35 cellular contexts compared by ENCODE assay signal in genomic region chr1:229825042-229825441, GRCh38.
DNase-seq lines count a peak whose midpoint lies in the region; ATAC-seq, FAIRE-seq and TF ChIP-seq lines count a peak whose summit lies in the region.
"Had no signal": no experiment of that assay in that cellular context is flagged by ENCODE, and none has a peak within 500 bp of the region (broad histone marks: within the 10 kb centered on the region; RNA-seq: fewer than 3 reads in every experiment).

No MANE protein-coding gene starts in this region.

- H3K27ac ChIP-seq in neural progenitor cell (no peak overlapping the region), SK-N-SH (ENCODE audit: low read depth in 2 of 2, low read length in 1 of 2) (no peak overlapping the region)
- H3K27ac ChIP-seq: 22Rv1; A549; BLaER1; BLaER1 treated with 17β-estradiol and CSF1 and Interleukin-3, amounts not matched to agents 10 nM and 100 nM; C4-2B had no signal

- no peaks in the 10 kb centered on the region for H3K9me3 ChIP-seq in neural progenitor cell (ENCODE audit: low read depth)
- H3K9me3 ChIP-seq in SK-N-SH: no peaks in the 10 kb centered on the region
- H3K9me3 ChIP-seq: A549, BE2C, Caco-2 had no signal

- WGBS in SK-N-SH (ENCODE audit: low lambda C conversion rate): 8% methylated on average over 2 of the region's 2 CpGs

- H3K36me3 ChIP-seq in neural progenitor cell (no peaks in the 10 kb centered on the region), SK-N-SH (replicated peaks in 1 of 2; ENCODE audit: control insufficient read depth in 1 of 2, insufficient read depth in 2 of 2, low read length in 1 of 2) (no peaks in the 10 kb centered on the region)
- H3K36me3 ChIP-seq: BE2C; BLaER1; BLaER1 treated with 17β-estradiol and CSF1 and Interleukin-3, amounts not matched to agents 10 nM and 100 nM had no signal

- TF ChIP-seq EP300 in SK-N-SH (IDR thresholded peaks at IDR 0.05; ENCODE audit: borderline replicate concordance in 1 of 2, low read depth in 1 of 2, low read length in 1 of 2): no peak

- no peaks in the 10 kb centered on the region for H3K4me1 Mint-ChIP-seq in WTC11
- H3K4me1 Mint-ChIP-seq in neural progenitor cell: no peaks in the 10 kb centered on the region
- H3K4me1 Mint-ChIP-seq: B cell; CD14-positive monocyte; CD4-positive, alpha-beta memory T cell; CD4-positive, CD25-positive, alpha-beta regulatory T cell; CD8-positive, alpha-beta memory T cell had no signal

- peak; percentile 53 for FAIRE-seq in TTC549 (lab: Jason Lieb, UNC)
- FAIRE-seq: A204.1, A549, D721Med had no signal

- H3K4me3 Mint-ChIP-seq in WTC11 (no peak overlapping the region), neural progenitor cell (no peak overlapping the region)
- H3K4me3 Mint-ChIP-seq: B cell; CD14-positive monocyte; CD4-positive, alpha-beta memory T cell; CD4-positive, alpha-beta T cell; CD4-positive, CD25-positive, alpha-beta regulatory T cell; CD8-positive, alpha-beta memory T cell; CD8-positive, alpha-beta T cell had no signal

- H3K27me3 ChIP-seq in neural progenitor cell (no peaks in the 10 kb centered on the region), SK-N-SH (ENCODE audit: insufficient read depth) (no peaks in the 10 kb centered on the region)
- H3K27me3 ChIP-seq: BE2C; BLaER1; BLaER1 treated with 17β-estradiol and CSF1 and Interleukin-3, amounts not matched to agents 10 nM and 100 nM had no signal

- ATAC-seq in WTC11: no peak
- ATAC-seq: A549; CD8-positive, alpha-beta T cell had no signal

- no peaks in the 10 kb centered on the region; the same call in 1 of the 2 replicates for H3K27me3 Mint-ChIP-seq in WTC11 (ENCODE audit: low read depth)
- H3K27me3 Mint-ChIP-seq in neural progenitor cell (ENCODE audit: insufficient read depth, low read depth): peaks cover 4% of the 10 kb centered on the region

- no peak for TF ChIP-seq CTCF in WTC11 (IDR thresholded peaks at IDR 0.05)
- no peak for TF ChIP-seq CTCF in neural progenitor cell (IDR thresholded peaks at IDR 0.05)
- no peak for TF ChIP-seq CTCF in SK-N-SH (IDR thresholded peaks at IDR 0.05)

- no peak overlapping the region for H3K9ac ChIP-seq in neural progenitor cell
- H3K9ac ChIP-seq in SK-N-SH: no peak overlapping the region
- H3K9ac ChIP-seq: BLaER1; BLaER1 treated with 17β-estradiol and CSF1 and Interleukin-3, amounts not matched to agents 10 nM and 100 nM had no signal

- H3K4me3 ChIP-seq in neural progenitor cell (no peak overlapping the region), SK-N-SH (ENCODE audit: low read depth in 2 of 2, low read length in 1 of 2) (no peak overlapping the region)
- H3K4me3 ChIP-seq: A549; BLaER1; BLaER1 treated with 17β-estradiol and CSF1 and Interleukin-3, amounts not matched to agents 10 nM and 100 nM had no signal

- H3K4me2 ChIP-seq in neural progenitor cell (no peak overlapping the region), SK-N-SH (no peak overlapping the region)
- H3K4me2 ChIP-seq: A549; BLaER1; BLaER1 treated with 17β-estradiol and CSF1 and Interleukin-3, amounts not matched to agents 10 nM and 100 nM had no signal

- no peak for DNase-seq in WTC11 (ENCODE audit: low spot score)
- no peak for DNase-seq in neural progenitor cell (ENCODE audit: low spot score)
- DNase-seq in stimulated activated CD4-positive, alpha-beta T cell treated with anti-CD3 and anti-CD28 coated beads, Interleukin-1b, Interleukin-23, amount 100 ng/mL, for 48 hours: no peak
- DNase-seq in SK-N-SH: no peak
- no peak for DNase-seq in superior temporal gyrus (ENCODE audit: extremely low spot score)
- DNase-seq: 8988T; ACHN; AML-193; BE2C; C1 segment of cervical spinal cord; Caco-2; Calu3; CD4-positive, alpha-beta memory T cell; CD4-positive, alpha-beta T cell; CD4-positive, CD25-positive, alpha-beta regulatory T cell; CD8-positive, alpha-beta memory T cell; CD8-positive, alpha-beta T cell; COR-L47; DMS 273 treated with DMSO at 0.1 percent for 48 hours; DMS153; DMS53; DMS79; DMS79 treated with DMSO at 0.1 percent for 48 hours; DND-41; EL had no signal

- H3K36me3 Mint-ChIP-seq in WTC11: peaks cover 16% of the 10 kb centered on the region
- no peaks in the 10 kb centered on the region for H3K36me3 Mint-ChIP-seq in neural progenitor cell
- H3K36me3 Mint-ChIP-seq: CD14-positive monocyte; CD4-positive, CD25-positive, alpha-beta regulatory T cell; CD8-positive, alpha-beta T cell had no signal

- H3F3A ChIP-seq in neural progenitor cell (ENCODE audit: low read depth) (no peaks in the 10 kb centered on the region), SK-N-SH (replicated peaks; ENCODE audit: insufficient read depth) (no peaks in the 10 kb centered on the region)

- H3K9me2 ChIP-seq in SK-N-SH: no peaks in the 10 kb centered on the region

- H3K9me3 Mint-ChIP-seq in WTC11 (peaks cover 32% of the 10 kb centered on the region), neural progenitor cell (peaks cover 6% of the 10 kb centered on the region)

- CTCF ChIA-PET in WTC11 (lab: Charles Lee): no interaction called here
- CTCF ChIA-PET in SK-N-SH (lab: Yijun Ruan, JAX): no interaction called here

- no peaks in the 10 kb centered on the region for H3K79me2 ChIP-seq in neural progenitor cell (ENCODE audit: low read depth)
- no peaks in the 10 kb centered on the region for H3K79me2 ChIP-seq in SK-N-SH (ENCODE audit: insufficient read depth)

- POLR2A ChIA-PET in WTC11 (lab: Charles Lee): no interaction called here
- POLR2A ChIA-PET in SK-N-SH (lab: Yijun Ruan, JAX): no interaction called here

- no peak for TF ChIP-seq RAD21 in SK-N-SH (IDR thresholded peaks at IDR 0.05; ENCODE audit: low read length)

- H2AFZ ChIP-seq in neural progenitor cell (replicated peaks) (peak overlapping the region; percentile 0), SK-N-SH (ENCODE audit: low read depth) (no peak overlapping the region)

- H4K20me1 ChIP-seq in neural progenitor cell (ENCODE audit: low read depth): no peaks in the 10 kb centered on the region
- no peaks in the 10 kb centered on the region for H4K20me1 ChIP-seq in SK-N-SH (ENCODE audit: insufficient read depth)
- H4K20me1 ChIP-seq: BLaER1; BLaER1 treated with 17β-estradiol and CSF1 and Interleukin-3, amounts not matched to agents 10 nM and 100 nM had no signal

- H3K27ac Mint-ChIP-seq in WTC11 (no peak overlapping the region), neural progenitor cell (no peak overlapping the region)
- H3K27ac Mint-ChIP-seq: B cell; CD14-positive monocyte; CD4-positive, alpha-beta memory T cell; CD4-positive, alpha-beta T cell; CD8-positive, alpha-beta memory T cell; CD8-positive, alpha-beta T cell had no signal

- H3K4me1 ChIP-seq in neural progenitor cell (no peaks in the 10 kb centered on the region), SK-N-SH (ENCODE audit: control insufficient read depth in 1 of 2, insufficient read depth in 2 of 2, low read depth in 1 of 2, low read length in 1 of 2) (no peaks in the 10 kb centered on the region)
- H3K4me1 ChIP-seq: A549; BE2C; BLaER1; BLaER1 treated with 17β-estradiol and CSF1 and Interleukin-3, amounts not matched to agents 10 nM and 100 nM; Caco-2 had no signal

TF ChIP-seq in WTC11, 78 proteins besides CTCF, POLR2A, EP300 and RAD21:
- TF ChIP-seq HMGA2 (CRISPR knock-in tag; IDR thresholded peaks at IDR 0.05): peak; percentile 91
- no peak for TF ChIP-seq STAT6 (CRISPR knock-in tag; conservative IDR thresholded peaks at IDR 0.05; ENCODE audit: low read depth)

TF ChIP-seq in SK-N-SH, 30 proteins besides CTCF, POLR2A, EP300 and RAD21 (continues in another document):
- TF ChIP-seq ELF1 (IDR thresholded peaks at IDR 0.05) (no peak), SIN3A (IDR thresholded peaks at IDR 0.05; ENCODE audit: borderline replicate concordance, low read depth, low read length) (no peak), JUND (IDR thresholded peaks at IDR 0.05) (no peak), USF2 (IDR thresholded peaks at IDR 0.05; ENCODE audit: borderline replicate concordance, low read depth, low read length) (no peak), FOXM1 (IDR thresholded peaks at IDR 0.05; ENCODE audit: low read depth) (no peak), ZBTB33 (IDR thresholded peaks at IDR 0.05; ENCODE audit: borderline replicate concordance, low read depth) (no peak), MXI1 (IDR thresholded peaks at IDR 0.05; ENCODE audit: low read depth, low read length) (no peak), MEF2A (IDR thresholded peaks at IDR 0.05; ENCODE audit: borderline replicate concordance, low read depth) (no peak), IRF3 (IDR thresholded peaks at IDR 0.05; ENCODE audit: low read depth, low read length) (no peak)
